ENCODE assay signal across 8 cellular contexts in genomic region chr12:124411291-124411878, GRCh38.
A peak's percentile ranks its signal among the peaks of the same experiment; 100 is the strongest.
DNase-seq lines count a peak whose midpoint lies in the region; ATAC-seq and TF ChIP-seq lines count a peak whose summit lies in the region.

No MANE protein-coding gene starts in this region.

- no peaks in the 10 kb centered on the region for H3K9me2 ChIP-seq in GM23338 (ENCODE audit: insufficient read depth)

- H4K20me1 ChIP-seq in GM23338 (replicated peaks; ENCODE audit: insufficient read depth) = peaks cover 6% of the 10 kb centered on the region

- TF ChIP-seq POLR2A in adrenal gland (IDR thresholded peaks at IDR 0.05) = peak in 1 of 2 donors; percentile 17
- TF ChIP-seq POLR2A in thyroid gland (IDR thresholded peaks at IDR 0.05) = no peak

- H3K9me3 ChIP-seq in adrenal gland (replicated peaks in 1 of 3) = no peaks in the 10 kb centered on the region
- no peaks in the 10 kb centered on the region for H3K9me3 ChIP-seq in heart right ventricle
- H3K9me3 ChIP-seq in thyroid gland = no peaks in the 10 kb centered on the region

- peak overlapping the region; percentile 19; the same call in 1 of the 2 replicates for H3K27ac ChIP-seq in GM23338 (ENCODE audit: low read depth)
- peak overlapping the region in 4 of 5 donors; percentile 26 to 89 (median 58) for H3K27ac ChIP-seq in adrenal gland
- H3K27ac ChIP-seq in heart right ventricle = peak overlapping the region in 9 of 10 donors; percentile 43 to 77 (median 64)
- H3K27ac ChIP-seq in skin epidermis = peak overlapping the region in 13 of 21 experiments; percentile 14 to 76 (median 61)
- peak overlapping the region in 1 of 3 donors; percentile 15 for H3K27ac ChIP-seq in thyroid gland

- WGBS in adrenal gland, 4 donors = 30 to 47% (median 42%) methylated on average over 13 to 25 of the region's 25 CpGs
- 73 to 74% methylated on average over 25 of the region's 25 CpGs for WGBS in heart right ventricle, 2 donors
- WGBS in thyroid gland, 2 donors = 87 to 88% methylated on average over 6 to 17 of the region's 25 CpGs

- no peaks in the 10 kb centered on the region for H3K27me3 ChIP-seq in GM23338 (ENCODE audit: insufficient read depth)
- no peaks in the 10 kb centered on the region for H3K27me3 ChIP-seq in adrenal gland
- H3K27me3 ChIP-seq in heart right ventricle = no peaks in the 10 kb centered on the region
- no peaks in the 10 kb centered on the region for H3K27me3 ChIP-seq in thyroid gland

- H3K4me3 ChIP-seq in GM23338 (no peak overlapping the region), adrenal gland (no peak overlapping the region), heart right ventricle (no peak overlapping the region), skin epidermis (no peak overlapping the region), thyroid gland (replicated peaks in 1 of 3) (no peak overlapping the region)

- peak; percentile 38 for ATAC-seq in GM23338
- ATAC-seq in heart right ventricle = peak; percentile 23 to 77 (median 43)
- ATAC-seq in GM21528 (IDR thresholded peaks at IDR 0.05; ENCODE audit: low FRiP score, unreplicated experiment) = no peak

- H3K27me3 Mint-ChIP-seq in GM23338 (ENCODE audit: insufficient read depth, low read depth, poor library complexity) = peaks cover 26% of the 10 kb centered on the region

- no peak overlapping the region for H3K4me3 Mint-ChIP-seq in GM23338

- H3K4me2 ChIP-seq in GM23338 = no peak overlapping the region

- H3K36me3 ChIP-seq in GM23338 (ENCODE audit: insufficient read depth) (no peaks in the 10 kb centered on the region), adrenal gland (replicated peaks in 1 of 2) (peaks cover 0 to 15% of the 10 kb centered on the region in 2 donors), heart right ventricle (peaks cover 0 to 84% (median 4%) of the 10 kb centered on the region in 9 donors), thyroid gland (peaks cover 0 to 12% of the 10 kb centered on the region in 2 donors)

- no peak for DNase-seq in GM23338 (ENCODE audit: low spot score)
- peak; percentile 77 to 93 (median 90) for DNase-seq in adrenal gland
- no peak for DNase-seq in heart right ventricle
- no peak for DNase-seq in thyroid gland
- DNase-seq in NCI-H1092 treated with DMSO at 0.1 percent for 48 hours (lab: John Stamatoyannopoulos, UW) = no peak
- no peak for DNase-seq in stimulated activated CD4-positive, alpha-beta T cell treated with anti-CD3 and anti-CD28 coated beads, Interleukin-15, amount 100 ng/mL, for 24 hours

- H3K36me3 Mint-ChIP-seq in GM23338 (ENCODE audit: low read depth) = peaks cover 11% of the 10 kb centered on the region; the same call in 2 of the 3 replicates

- no peaks in the 10 kb centered on the region; the same call in 1 of the 2 replicates for H3F3A ChIP-seq in GM23338 (replicated peaks; ENCODE audit: low read depth)

- H3K4me1 Mint-ChIP-seq in GM23338 = peaks cover 31% of the 10 kb centered on the region

- no peak overlapping the region for H2AFZ ChIP-seq in GM23338

- H3K27ac Mint-ChIP-seq in GM23338 = peak overlapping the region; percentile 45

- no peak for TF ChIP-seq CTCF in GM23338 (conservative IDR thresholded peaks at IDR 0.05; ENCODE audit: low read depth in 2 of 2)
- no peak for TF ChIP-seq CTCF in adrenal gland (IDR thresholded peaks at IDR 0.05)
- no peak for TF ChIP-seq CTCF in heart right ventricle (IDR thresholded peaks at IDR 0.05)
- no peak for TF ChIP-seq CTCF in thyroid gland (IDR thresholded peaks at IDR 0.05)

- H3K79me2 ChIP-seq in GM23338 (replicated peaks; ENCODE audit: insufficient read depth) = peaks cover 37% of the 10 kb centered on the region

- H3K9me3 Mint-ChIP-seq in GM23338 = no peaks in the 10 kb centered on the region

- peaks cover 10% of the 10 kb centered on the region; the same call in 1 of the 2 replicates for H3K4me1 ChIP-seq in GM23338 (ENCODE audit: insufficient read depth)
- peaks cover 16 to 40% of the 10 kb centered on the region in 2 donors for H3K4me1 ChIP-seq in adrenal gland (replicated peaks in 1 of 2)
- peaks cover 36 to 70% (median 48%) of the 10 kb centered on the region in 9 donors for H3K4me1 ChIP-seq in heart right ventricle
- H3K4me1 ChIP-seq in thyroid gland = peaks cover 0 to 11% of the 10 kb centered on the region in 2 donors

- intact Hi-C loops in adrenal gland (cut with DNase I) (no loop called here), heart right ventricle (cut with DNase I) (no loop called here), thyroid gland (cut with DNase I) (no loop called here)

TF ChIP-seq in GM23338, 12 proteins besides CTCF, POLR2A, EP300 and RAD21 (continues in another document):
- TF ChIP-seq NANOG (IDR thresholded peaks at IDR 0.05; ENCODE audit: borderline replicate concordance) (no peak), EZH2phosphoT487 (IDR thresholded peaks at IDR 0.05; ENCODE audit: unreplicated experiment) (no peak), ZNF331 (CRISPR knock-in tag; IDR thresholded peaks at IDR 0.05; ENCODE audit: low read depth) (no peak), STAT1 (IDR thresholded peaks at IDR 0.05; ENCODE audit: unreplicated experiment) (no peak), CREB1 (CRISPR knock-in tag; IDR thresholded peaks at IDR 0.05; ENCODE audit: low read depth) (no peak), EZH2 (IDR thresholded peaks at IDR 0.05; ENCODE audit: low read depth, unreplicated experiment) (no peak), POLR2AphosphoS5 (IDR thresholded peaks at IDR 0.05; ENCODE audit: low read depth) (no peak), ZNF114 (CRISPR knock-in tag; IDR thresholded peaks at IDR 0.05) (no peak), ETS1 (IDR thresholded peaks at IDR 0.05) (no peak), REST (IDR thresholded peaks at IDR 0.05; ENCODE audit: unreplicated experiment) (no peak)

Comparison
In these comparisons a context has a peak if more than half of its experiments do, and no peak if none do; other contexts are left out.
1. DNase-seq: peak in adrenal gland (7 of 7); none in GM23338 (single experiment), heart right ventricle (0 of 2), thyroid gland (0 of 2), NCI-H1092 treated with DMSO at 0.1 percent for 48 hours (single experiment) and stimulated activated CD4-positive, alpha-beta T cell treated with anti-CD3 and anti-CD28 coated beads, Interleukin-15, amount 100 ng/mL, for 24 hours (single experiment).